Comparison of ENCODE assay signal across 8 cellular contexts in the genomic region with DNA sequence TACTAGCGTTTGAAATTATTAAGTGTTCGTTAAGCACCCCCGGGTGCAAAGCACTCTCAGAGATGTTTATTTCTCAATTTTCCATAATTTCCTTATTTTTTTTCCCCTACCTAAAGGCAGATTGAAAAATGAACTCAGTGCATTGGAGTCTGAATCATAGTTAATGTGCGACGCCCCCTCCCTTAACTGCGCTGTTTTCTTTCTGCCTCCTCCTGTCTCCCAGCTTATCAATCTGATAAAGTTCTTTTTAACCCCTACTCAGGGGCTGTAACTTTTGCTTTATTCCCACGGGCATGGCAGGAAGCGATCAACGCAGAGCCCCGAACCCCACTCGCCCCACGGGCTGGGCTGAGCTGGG. TPM values are rescaled to one million over a fixed set of nuclear protein-coding genes. Genes with fewer than 3 reads are reported as not detected.
DNase-seq lines count a peak whose midpoint lies in the region; ATAC-seq and TF ChIP-seq lines count a peak whose summit lies in the region.

No MANE protein-coding gene starts in this region.

- no peaks in the 10 kb centered on the region for H3K9me3 ChIP-seq in ES-I3 (ENCODE audit: control insufficient read depth, insufficient read depth, low read length)
- H3K9me3 ChIP-seq in SJCRH30 (replicated peaks): no peaks in the 10 kb centered on the region
- H3K9me3 ChIP-seq in psoas muscle: no peaks in the 10 kb centered on the region

- H3K27me3 ChIP-seq in SJCRH30 (no peaks in the 10 kb centered on the region), psoas muscle (ENCODE audit: insufficient read depth in 3 of 3, low read length in 2 of 3) (peaks cover 0 to 28% (median 3%) of the 10 kb centered on the region in 3 donors)

- H3K9ac ChIP-seq in ES-I3 (ENCODE audit: low read depth, low read length): peak overlapping the region; percentile 70; the same call in 1 of the 2 replicates

- peak overlapping the region; percentile 54 for H3K4me3 ChIP-seq in SJCRH30
- peak overlapping the region; percentile 37 for H3K4me3 ChIP-seq in fibroblast of mammary gland (ENCODE audit: control insufficient read depth, low read depth, low read length)
- peak overlapping the region; percentile 75 for H3K4me3 ChIP-seq in psoas muscle

- H3K4me1 ChIP-seq in ES-I3 (ENCODE audit: insufficient read depth, low read length) (no peaks in the 10 kb centered on the region), SJCRH30 (peaks cover 14% of the 10 kb centered on the region), psoas muscle (peaks cover 12% of the 10 kb centered on the region)

- CTCF ChIA-PET in HEK293T (lab: Yijun Ruan, JAX): interaction anchor here (0.6 to 1.4 kb wide), 7 partner anchors 9 to 510 kb away, joined by 3 to 7 read pairs (median 4); no protein-coding TSS in a partner anchor

- peak in 1 of 4 donors; percentile 17 for ATAC-seq in psoas muscle
- ATAC-seq in HG03139 (IDR thresholded peaks at IDR 0.05; ENCODE audit: unreplicated experiment): no peak

- WGBS in psoas muscle, 3 donors: 6 to 10% (median 6%) methylated on average over 12 of the region's 12 CpGs

- POLR2A ChIA-PET in HEK293T (lab: Yijun Ruan, JAX): interaction anchor here (0.9 to 2.0 kb wide), 2 partner anchors 190 to 355 kb away, joined by 3 to 7 read pairs; a partner anchor contains a TSS

- TF ChIP-seq CTCF in fibroblast of mammary gland (conservative IDR thresholded peaks at IDR 0.05; ENCODE audit: control insufficient read depth, insufficient read depth, low read depth, low read length) (no peak), psoas muscle (IDR thresholded peaks at IDR 0.05) (no peak)

- DNase-seq in SJCRH30: no peak
- DNase-seq in fibroblast of mammary gland (ENCODE audit: low read depth): no peak
- no peak for DNase-seq in psoas muscle
- DNase-seq in A172 (ENCODE audit: low spot score): no peak
- DNase-seq in HEK293T (ENCODE audit: extremely low spot score): no peak
- no peak for DNase-seq in 8988T

- H3K36me3 ChIP-seq in ES-I3 (ENCODE audit: insufficient read depth, low read length) (no peaks in the 10 kb centered on the region), SJCRH30 (no peaks in the 10 kb centered on the region), psoas muscle (ENCODE audit: insufficient read depth in 1 of 2, low read depth in 1 of 2) (no peaks in the 10 kb centered on the region)

- H3K27ac ChIP-seq in SJCRH30 (peak overlapping the region; percentile 64), psoas muscle (no peak overlapping the region)

- intact Hi-C loops in psoas muscle (cut with DNase I): loop anchor here (1.0 to 10.0 kb wide), 4 partner anchors 134 to 351 kb away; no protein-coding TSS in a partner anchor

TF ChIP-seq in HEK293T, 16 proteins besides CTCF, POLR2A, EP300 and RAD21:
- no peak for TF ChIP-seq ELF4 (IDR thresholded peaks at IDR 0.05)
- TF ChIP-seq SUZ12 (IDR thresholded peaks at IDR 0.05): no peak
- no peak for TF ChIP-seq LEF1 (IDR thresholded peaks at IDR 0.05; ENCODE audit: borderline replicate concordance)

RNA-seq across cellular contexts. Expression of a gene that starts 58.2 kb away (rescaled TPM):
- total RNA-seq in SJCRH30 (2014; rRNA removed; shearing (Covaris generic)): 0.58 and 0.59 TPM in 2 replicates
- total RNA-seq in psoas muscle: under 1 TPM in 3 of 4 donors, not detected in 1; 0.02 to 0.08 (median 0.07) TPM
- polyA plus RNA-seq in psoas muscle: under 1 TPM; 0.01 to 0.04 (median 0.01) TPM
- not detected in 2 replicates for total RNA-seq in A172 (2014; rRNA removed; shearing (Covaris generic))
